In genomic region chr14:51341338-51341737, GRCh38 we compare ENCODE assay signal across 18 cellular contexts.
"Had no signal": no experiment of that assay in that cellular context is flagged by ENCODE, and none has a peak within 500 bp of the region (broad histone marks: within the 10 kb centered on the region; RNA-seq: fewer than 3 reads in every experiment).

No MANE protein-coding gene starts in this region.

- H3K4me1 ChIP-seq: colonic mucosa had no signal

- DNase-seq: activated CD4-positive, alpha-beta memory T cell treated with anti-CD3 and anti-CD28 coated beads, Interleukin-2, amount 10 ng/mL, durations not matched to agents 7 days and 5 days; activated CD4-positive, alpha-beta T cell treated with anti-CD3 and anti-CD28 coated beads for 48 hours; activated CD4-positive, CD25-positive, alpha-beta regulatory T cell; activated CD8-positive, alpha-beta memory T cell treated with anti-CD3 and anti-CD28 coated beads, Interleukin-2, amount 10 ng/mL, durations not matched to agents 7 days and 5 days; activated effector memory CD4-positive, alpha-beta T cell treated with Interleukin-2 at 50 U/mL for 16 hours; activated naive CD4-positive, alpha-beta T cell treated with anti-CD3 and anti-CD28 coated beads, Interleukin-2, amount 10 ng/mL, durations not matched to agents 7 days and 5 days; activated naive CD8-positive, alpha-beta T cell treated with anti-CD3 and anti-CD28 coated beads, Interleukin-2, amount 50 U/mL, for 24 hours; anterior cingulate cortex; colonic mucosa; endodermal cell; erythroblast; immature natural killer cell; naive thymus-derived CD8-positive, alpha-beta T cell; ovary; stimulated activated CD4-positive, alpha-beta T cell treated with anti-CD3 and anti-CD28 coated beads, Interleukin-4, amount 100 ng/mL, for 24 hours had no signal

- H3K4me3 ChIP-seq: colonic mucosa, ovary, smooth muscle cell had no signal

- H3K4me2 ChIP-seq: smooth muscle cell had no signal

- ATAC-seq: activated CD8-positive, alpha-beta memory T cell treated with anti-CD3 and anti-CD28 coated beads, Interleukin-2, amount 10 ng/mL, durations not matched to agents 7 days and 5 days; activated naive CD8-positive, alpha-beta T cell treated with anti-CD3 and anti-CD28 coated beads, Interleukin-2, amount 50 U/mL, for 24 hours; naive thymus-derived CD8-positive, alpha-beta T cell; sciatic nerve; stimulated activated memory B cell treated with anti-CD40 and anti-IgM and Interleukin-4, amounts not matched to agents 10 μg/mL and 1 μg/mL and 100 μg/mL, for 72 hours had no signal

- H3K27ac ChIP-seq: colonic mucosa, ovary had no signal

- H3K36me3 ChIP-seq: colonic mucosa, ovary had no signal

- H3K27me3 ChIP-seq: colonic mucosa, ovary had no signal

- H3K9me3 ChIP-seq: colonic mucosa, ovary had no signal
